In genomic region chr1:154446292-154446691, GRCh38 we compare ENCODE assay signal across 9 cellular contexts. TPM values are rescaled to one million over a fixed set of nuclear protein-coding genes. Genes with fewer than 3 reads are reported as not detected.
DNase-seq lines count a peak whose midpoint lies in the region; ATAC-seq and TF ChIP-seq lines count a peak whose summit lies in the region.
"Had no signal": no experiment of that assay in that cellular context is flagged by ENCODE, and none has a peak within 500 bp of the region (broad histone marks: within the 10 kb centered on the region; RNA-seq: fewer than 3 reads in every experiment).

No MANE protein-coding gene starts in this region.

- no peak for ATAC-seq in CD4-positive, CD25-positive, alpha-beta regulatory T cell (ENCODE audit: low read depth in 2 of 2)
- ATAC-seq in sciatic nerve = peak; percentile 90

- H3K36me3 Mint-ChIP-seq in CD4-positive, CD25-positive, alpha-beta regulatory T cell = peaks cover 43% of the 10 kb centered on the region

- no peak overlapping the region for H3K4me3 ChIP-seq in CD4-positive, CD25-positive, alpha-beta regulatory T cell (ENCODE audit: low read depth, low read length)
- no peak overlapping the region for H3K4me3 ChIP-seq in foreskin fibroblast (ENCODE audit: low read depth in 1 of 2, low read length in 2 of 2)
- H3K4me3 ChIP-seq in left ventricle myocardium inferior = no peak overlapping the region
- H3K4me3 ChIP-seq: dorsolateral prefrontal cortex had no signal

- H3K4me1 Mint-ChIP-seq in CD4-positive, CD25-positive, alpha-beta regulatory T cell = peaks cover 5 to 50% (median 26%) of the 10 kb centered on the region in 4 donors

- no peak for TF ChIP-seq CTCF in RWPE1 (conservative IDR thresholded peaks at IDR 0.05; ENCODE audit: low read depth)
- no peak for TF ChIP-seq CTCF in foreskin fibroblast (IDR thresholded peaks at IDR 0.05; ENCODE audit: low read depth, low read length)
- TF ChIP-seq CTCF in left ventricle myocardium inferior (IDR thresholded peaks at IDR 0.05; ENCODE audit: borderline replicate concordance) = no peak

- no peaks in the 10 kb centered on the region for H3K27me3 ChIP-seq in CD4-positive, CD25-positive, alpha-beta regulatory T cell (ENCODE audit: control insufficient read depth, insufficient read depth, low read length)
- no peaks in the 10 kb centered on the region for H3K27me3 ChIP-seq in left ventricle myocardium inferior (ENCODE audit: low read depth)
- H3K27me3 ChIP-seq: dorsolateral prefrontal cortex had no signal

- CTCF ChIA-PET in RWPE1 (lab: Yijun Ruan, JAX) = interaction anchor here (0.6 kb wide), 1 partner anchor 51 kb away, joined by 4 read pairs; no protein-coding TSS in a partner anchor

- H3K27ac ChIP-seq in CD4-positive, CD25-positive, alpha-beta regulatory T cell (ENCODE audit: insufficient read depth, low read length, poor library complexity, severe bottlenecking) = no peak overlapping the region
- peak overlapping the region; percentile 57 for H3K27ac ChIP-seq in RWPE1
- no peak overlapping the region for H3K27ac ChIP-seq in left ventricle myocardium inferior (replicated peaks)
- H3K27ac ChIP-seq: dorsolateral prefrontal cortex had no signal

- POLR2A ChIA-PET in RWPE1 (lab: Yijun Ruan, JAX; ENCODE audit: low non-redundant PET) = no interaction called here

- no peaks in the 10 kb centered on the region for H3K27me3 Mint-ChIP-seq in CD4-positive, CD25-positive, alpha-beta regulatory T cell

- peaks cover 23% of the 10 kb centered on the region for H3K4me1 ChIP-seq in CD4-positive, CD25-positive, alpha-beta regulatory T cell (ENCODE audit: control insufficient read depth, insufficient read depth, low read length, poor library complexity, severe bottlenecking)
- peaks cover 11% of the 10 kb centered on the region for H3K4me1 ChIP-seq in left ventricle myocardium inferior

- DNase-seq in CD4-positive, CD25-positive, alpha-beta regulatory T cell = no peak
- DNase-seq in RWPE1 (ENCODE audit: low spot score) = no peak
- DNase-seq in foreskin fibroblast = peak; percentile 85 to 93
- DNase-seq in sciatic nerve (ENCODE audit: low spot score) = no peak
- DNase-seq in activated CD4-positive, CD25-positive, alpha-beta regulatory T cell treated with anti-CD3 and anti-CD28 coated beads, Interleukin-2, amount 50 U/mL, for 72 hours = no peak
- DNase-seq in ureter (ENCODE audit: low spot score) = no peak
- DNase-seq in COR-L47 (lab: John Stamatoyannopoulos, UW) = no peak
- no peak for DNase-seq in left ventricle myocardium inferior
- DNase-seq: dorsolateral prefrontal cortex had no signal

- H3K36me3 ChIP-seq in CD4-positive, CD25-positive, alpha-beta regulatory T cell (ENCODE audit: control insufficient read depth, insufficient read depth, low read length) = peaks cover 70% of the 10 kb centered on the region
- peaks cover 33% of the 10 kb centered on the region for H3K36me3 ChIP-seq in left ventricle myocardium inferior

- H3K9me3 Mint-ChIP-seq in CD4-positive, CD25-positive, alpha-beta regulatory T cell = no peaks in the 10 kb centered on the region

- intact Hi-C loops in sciatic nerve (cut with DNase I) (no loop called here), left ventricle myocardium inferior (cut with micrococcal nuclease) (no loop called here)

- no peak overlapping the region for H3K4me3 Mint-ChIP-seq in CD4-positive, CD25-positive, alpha-beta regulatory T cell

- H3K9me3 ChIP-seq in CD4-positive, CD25-positive, alpha-beta regulatory T cell (ENCODE audit: control insufficient read depth in 2 of 2, low read length in 2 of 2) = no peaks in the 10 kb centered on the region
- H3K9me3 ChIP-seq in left ventricle myocardium inferior (replicated peaks) = no peaks in the 10 kb centered on the region

- H3K27ac Mint-ChIP-seq in CD4-positive, CD25-positive, alpha-beta regulatory T cell = peak overlapping the region in 2 of 3 donors; percentile 32 to 42

RNA-seq across cellular contexts. Expression of gene IL6R, which starts 41.1 kb away (rescaled TPM):
- total RNA-seq in CD4-positive, CD25-positive, alpha-beta regulatory T cell = 135 TPM
- 10 to 100 TPM; 54.5 to 84.4 (median 62.2) TPM for polyA plus RNA-seq in CD4-positive, CD25-positive, alpha-beta regulatory T cell
- total RNA-seq in sciatic nerve (26.6 TPM), ureter (12.5 TPM), left ventricle myocardium inferior (10.5 TPM)

RNA-seq across cellular contexts. Expression of gene TDRD10, which starts 55.7 kb away (rescaled TPM):
- total RNA-seq in CD4-positive, CD25-positive, alpha-beta regulatory T cell = not detected
- polyA plus RNA-seq in CD4-positive, CD25-positive, alpha-beta regulatory T cell = not detected
- total RNA-seq in sciatic nerve (11.7 TPM), ureter (3.3 TPM), left ventricle myocardium inferior (2.6 TPM)

RNA-seq across cellular contexts. Expression of gene SHE, which starts 55.9 kb away (rescaled TPM):
- not detected for total RNA-seq in CD4-positive, CD25-positive, alpha-beta regulatory T cell
- polyA plus RNA-seq in CD4-positive, CD25-positive, alpha-beta regulatory T cell = not detected
- 30.5 TPM for total RNA-seq in sciatic nerve
- 13.3 TPM for total RNA-seq in ureter
- 9.2 TPM for total RNA-seq in left ventricle myocardium inferior

Comparison
In these comparisons a context has a peak if more than half of its experiments do, and no peak if none do; other contexts are left out.
1. DNase-seq: peak in foreskin fibroblast (2 of 2); none in CD4-positive, CD25-positive, alpha-beta regulatory T cell (0 of 3), RWPE1 (single experiment), sciatic nerve (single experiment), activated CD4-positive, CD25-positive, alpha-beta regulatory T cell treated with anti-CD3 and anti-CD28 coated beads, Interleukin-2, amount 50 U/mL, for 72 hours (single experiment), ureter (single experiment), COR-L47 (single experiment) and left ventricle myocardium inferior (single experiment).
2. RNA of gene SHE, which starts 55.9 kb away (total RNA-seq): 30.5 TPM in sciatic nerve (single experiment), 13.3 TPM in ureter (single experiment) and 9.2 TPM in left ventricle myocardium inferior (single experiment); not detected in CD4-positive, CD25-positive, alpha-beta regulatory T cell (single experiment); every median in the first group is over 10 times any median in the second.